ENCODE assay signal across 12 cellular contexts in the genomic region with DNA sequence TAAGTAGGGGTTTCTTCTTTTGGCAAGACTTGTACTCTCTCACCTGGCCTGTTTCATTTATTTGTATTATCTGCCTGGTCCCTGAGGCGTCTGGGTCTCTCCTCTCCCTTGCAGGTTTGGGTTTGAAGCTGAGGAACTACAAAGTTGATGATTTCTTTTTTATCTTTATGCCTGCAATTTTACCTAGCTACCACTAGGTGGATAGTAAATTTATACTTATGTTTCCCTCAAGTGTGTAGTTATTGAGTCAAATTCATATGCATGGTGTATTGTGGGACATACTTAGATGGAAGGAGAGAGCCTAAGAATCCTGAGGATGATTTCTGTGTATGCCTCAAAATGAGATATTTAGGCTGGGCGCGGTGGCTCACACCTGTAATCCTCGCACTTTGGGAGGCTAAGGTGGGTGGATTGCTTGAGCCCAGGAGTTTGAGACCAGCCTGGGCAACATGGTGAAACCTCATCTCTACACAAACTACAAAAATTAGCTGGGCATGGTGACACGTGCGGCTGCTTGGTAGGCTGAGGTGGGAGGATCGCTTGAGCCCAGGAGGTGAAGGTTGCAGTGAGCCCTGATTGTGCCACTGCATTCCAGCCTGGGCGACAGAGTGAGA. TPM values are rescaled to one million over a fixed set of nuclear protein-coding genes. Genes with fewer than 3 reads are reported as not detected.
DNase-seq lines count a peak whose midpoint lies in the region; ATAC-seq and TF ChIP-seq lines count a peak whose summit lies in the region.
"Had no signal": no experiment of that assay in that cellular context is flagged by ENCODE, and none has a peak within 500 bp of the region (broad histone marks: within the 10 kb centered on the region; RNA-seq: fewer than 3 reads in every experiment).

No MANE protein-coding gene starts in this region.

- no peak overlapping the region for H3K4ac ChIP-seq in IMR-90 (ENCODE audit: low read depth, low read length)

- no peak overlapping the region for H2AK9ac ChIP-seq in IMR-90 (replicated peaks; ENCODE audit: low read depth, low read length, poor library complexity)

- no peaks in the 10 kb centered on the region for H3K9me3 ChIP-seq in IMR-90 (ENCODE audit: control insufficient read depth, insufficient read depth, low read length)

- H4K5ac ChIP-seq in IMR-90 (ENCODE audit: low read depth, low read length) = no peak overlapping the region

- no peak overlapping the region for H3K27ac ChIP-seq in IMR-90 (ENCODE audit: insufficient read depth, low read length)

- H3K56ac ChIP-seq in IMR-90 (ENCODE audit: extremely low read depth, insufficient read depth, low read length) = no peak overlapping the region

- H3K27ac Mint-ChIP-seq in brain (no peak overlapping the region), nephron progenitor cell (no peak overlapping the region)
- no peak overlapping the region for H3K27ac Mint-ChIP-seq in activated T-helper 2 cell treated with anti-CD3 and anti-CD28 coated beads, Interferon-gamma antibody, Interleukin-2, Interleukin-4, amounts not matched to agents 10 μg/mL and 5 μg/mL and 100 μg/mL, durations not matched to agents 14 hours and 24 hours and 36 hours

- no peak overlapping the region for H3K23ac ChIP-seq in IMR-90 (ENCODE audit: low read depth, low read length)

- CTCF ChIA-PET in BJ (lab: Yijun Ruan, JAX) (interaction anchor here (0.7 to 2.1 kb wide), 8 partner anchors 9 to 149 kb away, joined by 3 to 14 read pairs (median 4); a partner anchor contains a TSS), IMR-90 (lab: Yijun Ruan, JAX) (interaction anchor here (1.0 to 1.9 kb wide), 2 partner anchors 13 to 15 kb away, joined by 3 to 5 read pairs; no protein-coding TSS in a partner anchor)

- H2AK5ac ChIP-seq in IMR-90 (ENCODE audit: low read depth, low read length) = no peak overlapping the region

- H4K8ac ChIP-seq in IMR-90 (ENCODE audit: low read depth in 2 of 2, low read length in 2 of 2) = no peak overlapping the region

- H3K27me3 ChIP-seq in BJ (ENCODE audit: control insufficient read depth, insufficient read depth, low read length) (no peaks in the 10 kb centered on the region), IMR-90 (ENCODE audit: control insufficient read depth, insufficient read depth, low read length) (no peaks in the 10 kb centered on the region)

- H3K9me1 ChIP-seq in IMR-90 (ENCODE audit: insufficient read depth, low read length) = peaks cover 17% of the 10 kb centered on the region

- H3K4me3 ChIP-seq in BJ (ENCODE audit: low read depth, low read length) = no peak overlapping the region
- no peak overlapping the region for H3K4me3 ChIP-seq in IMR-90 (ENCODE audit: insufficient read depth, low read depth, low read length)

- peaks cover 0 to 3% (median 0%) of the 10 kb centered on the region in 5 experiments for H3K9me3 Mint-ChIP-seq in brain
- no peaks in the 10 kb centered on the region for H3K9me3 Mint-ChIP-seq in nephron progenitor cell
- peaks cover 4% of the 10 kb centered on the region for H3K9me3 Mint-ChIP-seq in activated T-helper 2 cell treated with anti-CD3 and anti-CD28 coated beads, Interferon-gamma antibody, Interleukin-2, Interleukin-4, amounts not matched to agents 10 μg/mL and 5 μg/mL and 100 μg/mL, durations not matched to agents 14 hours and 24 hours and 36 hours

- H3K4me2 ChIP-seq in IMR-90 (ENCODE audit: low read depth, low read length) = no peak overlapping the region

- H3K9ac ChIP-seq in IMR-90 (ENCODE audit: low read depth, low read length) = no peak overlapping the region

- ATAC-seq in IMR-90 (ENCODE audit: low read depth) = no peak
- no peak for ATAC-seq in HG03457 (IDR thresholded peaks at IDR 0.05; ENCODE audit: unreplicated experiment)

- POLR2A ChIA-PET in BJ (lab: Charles Lee) = no interaction called here
- POLR2A ChIA-PET in IMR-90 (lab: Charles Lee; ENCODE audit: unreplicated experiment) = no interaction called here

- in situ Hi-C loops in IMR-90 (cut with MboI; ENCODE audit: low sequenced_read_pairs) = no loop called here

- no TSS peak for BruUV-seq in IMR-90 (replicated peaks; lab: Mats Ljungman, UMichigan)

- no peak for TF ChIP-seq RAD21 in IMR-90 (IDR thresholded peaks at IDR 0.05; ENCODE audit: low read length)

- peaks cover 41% of the 10 kb centered on the region for H3K36me3 Mint-ChIP-seq in brain
- H3K36me3 Mint-ChIP-seq in nephron progenitor cell (ENCODE audit: low read depth) = peaks cover 75% of the 10 kb centered on the region
- H3K36me3 Mint-ChIP-seq in activated T-helper 2 cell treated with anti-CD3 and anti-CD28 coated beads, Interferon-gamma antibody, Interleukin-2, Interleukin-4, amounts not matched to agents 10 μg/mL and 5 μg/mL and 100 μg/mL, durations not matched to agents 14 hours and 24 hours and 36 hours (ENCODE audit: low read depth) = peaks cover 10% of the 10 kb centered on the region

- H2BK5ac ChIP-seq in IMR-90 (ENCODE audit: low read depth, low read length, poor library complexity, severe bottlenecking) = no peak overlapping the region

- no peak for TF ChIP-seq POLR2A in IMR-90 (IDR thresholded peaks at IDR 0.05; ENCODE audit: low read depth, low read length)

- H4K20me1 ChIP-seq in IMR-90 (ENCODE audit: insufficient read depth, low read length) = no peaks in the 10 kb centered on the region

- peaks cover 3% of the 10 kb centered on the region for H3K27me3 Mint-ChIP-seq in brain
- no peaks in the 10 kb centered on the region for H3K27me3 Mint-ChIP-seq in nephron progenitor cell (ENCODE audit: low read depth, poor library complexity)
- peaks cover 4% of the 10 kb centered on the region for H3K27me3 Mint-ChIP-seq in activated T-helper 2 cell treated with anti-CD3 and anti-CD28 coated beads, Interferon-gamma antibody, Interleukin-2, Interleukin-4, amounts not matched to agents 10 μg/mL and 5 μg/mL and 100 μg/mL, durations not matched to agents 14 hours and 24 hours and 36 hours (ENCODE audit: low read depth)

- H4K91ac ChIP-seq in IMR-90 (ENCODE audit: insufficient read depth, low read depth, low read length) = no peak overlapping the region

- no peak for DNase-seq in BJ (ENCODE audit: low read depth)
- no peak for DNase-seq in IMR-90
- DNase-seq in nephron progenitor cell = no peak
- DNase-seq in occipital lobe (lab: John Stamatoyannopoulos, UW) = no peak
- no peak for DNase-seq in stimulated activated CD4-positive, alpha-beta T cell treated with anti-CD3 and anti-CD28 coated beads, Interleukin-4, amount 100 ng/mL, for 1 hour
- DNase-seq in activated T-helper 2 cell treated with anti-CD3 and anti-CD28 coated beads, Interferon-gamma antibody, Interleukin-2, Interleukin-4, amounts not matched to agents 10 μg/mL and 5 μg/mL and 100 μg/mL, durations not matched to agents 14 hours and 24 hours and 36 hours (ENCODE audit: low spot score) = no peak
- DNase-seq: activated CD8-positive, alpha-beta memory T cell treated with anti-CD3 and anti-CD28 coated beads, Interleukin-2, amount 50 U/mL, for 48 hours; HCEC 1CT; NCI-H2029 had no signal

- no peak overlapping the region for H2BK120ac ChIP-seq in IMR-90 (ENCODE audit: low read depth, low read length)

- TF ChIP-seq CTCF in BJ (IDR thresholded peaks at IDR 0.05; ENCODE audit: insufficient read depth, low read depth, low read length) (peak; percentile 43), IMR-90 (conservative IDR thresholded peaks at IDR 0.05; ENCODE audit: low read depth, low read length) (peak; percentile 31), brain (conservative IDR thresholded peaks at IDR 0.05) (peak; percentile 43 to 63), nephron progenitor cell (IDR thresholded peaks at IDR 0.05) (peak; percentile 45)

- intact Hi-C loops in IMR-90 (cut with micrococcal nuclease) = no loop called here
- intact Hi-C loops in activated T-helper 2 cell treated with anti-CD3 and anti-CD28 coated beads, Interferon-gamma antibody, Interleukin-2, Interleukin-4, amounts not matched to agents 10 μg/mL and 5 μg/mL and 100 μg/mL, durations not matched to agents 14 hours and 24 hours and 36 hours (cut with micrococcal nuclease) = loop anchor here (2.0 kb wide), 1 partner anchor 57 kb away; no protein-coding TSS in a partner anchor

- no peak overlapping the region for H2BK15ac ChIP-seq in IMR-90 (ENCODE audit: low read depth, low read length)

- dilution Hi-C loops in IMR-90 (cut with HindIII; ENCODE audit: low sequenced_read_pairs, unreplicated experiment) = no loop called here

- H3K4me3 Mint-ChIP-seq in brain (no peak overlapping the region), nephron progenitor cell (no peak overlapping the region)
- H3K4me3 Mint-ChIP-seq in activated T-helper 2 cell treated with anti-CD3 and anti-CD28 coated beads, Interferon-gamma antibody, Interleukin-2, Interleukin-4, amounts not matched to agents 10 μg/mL and 5 μg/mL and 100 μg/mL, durations not matched to agents 14 hours and 24 hours and 36 hours (ENCODE audit: low read depth) = no peak overlapping the region

- no peak overlapping the region for H3K14ac ChIP-seq in IMR-90 (replicated peaks; ENCODE audit: low read depth, low read length)

- H3K79me1 ChIP-seq in IMR-90 (ENCODE audit: low read depth in 1 of 2, low read length in 2 of 2) = no peaks in the 10 kb centered on the region

- H3K36me3 ChIP-seq in BJ (ENCODE audit: control insufficient read depth, insufficient read depth, low read length) (peaks cover 9% of the 10 kb centered on the region), IMR-90 (ENCODE audit: control insufficient read depth, insufficient read depth, low read length) (peaks cover 38% of the 10 kb centered on the region)

- no peak overlapping the region for H2AFZ ChIP-seq in IMR-90 (replicated peaks; ENCODE audit: low read length, poor library complexity)

- H3K4me1 Mint-ChIP-seq in brain (peaks cover 12% of the 10 kb centered on the region), nephron progenitor cell (peaks cover 20% of the 10 kb centered on the region)
- H3K4me1 Mint-ChIP-seq in activated T-helper 2 cell treated with anti-CD3 and anti-CD28 coated beads, Interferon-gamma antibody, Interleukin-2, Interleukin-4, amounts not matched to agents 10 μg/mL and 5 μg/mL and 100 μg/mL, durations not matched to agents 14 hours and 24 hours and 36 hours (ENCODE audit: low read depth) = peaks cover 6% of the 10 kb centered on the region

- H2BK20ac ChIP-seq in IMR-90 (ENCODE audit: low read depth, low read length) = no peak overlapping the region

- peaks cover 17% of the 10 kb centered on the region for H3K4me1 ChIP-seq in IMR-90 (ENCODE audit: control insufficient read depth, insufficient read depth, low read length)

- H3K18ac ChIP-seq in IMR-90 (ENCODE audit: low read depth, low read length) = no peak overlapping the region

- no CpG with 5 or more reads among the region's 8 CpGs for WGBS in IMR-90 (ENCODE audit: extremely low coverage in 2 of 2, insufficient read length in 1 of 2), 2 experiments

RNA-seq across cellular contexts. Expression of a gene that starts 13.6 kb away (rescaled TPM):
- 314 and 331 TPM in 2 replicates for polyA plus RNA-seq in BJ (2011; rRNA removed)
- 126 and 198 TPM in 2 replicates for polyA minus RNA-seq in BJ (2011; rRNA and poly(A)+ RNA removed)
- 129 and 173 TPM in 2 replicates for total RNA-seq in IMR-90 (2012; rRNA removed)
- 195 TPM in 2 replicates for polyA plus RNA-seq in IMR-90 (2012; rRNA removed)
- 288 and 315 TPM in 2 replicates for polyA plus RNA-seq in IMR-90 (2012; cell fraction: cytosol; rRNA removed)
- polyA plus RNA-seq in IMR-90 (2012; cell fraction: nucleus; rRNA removed; ENCODE audit: low replicate concordance) = 125 and 152 TPM in 2 replicates
- 140 TPM for polyA plus RNA-seq in brain (ENCODE audit: insufficient read depth, low read depth, low replicate concordance)
- total RNA-seq in occipital lobe = 35.6 TPM
- total RNA-seq in activated T-helper 2 cell treated with anti-CD3 and anti-CD28 coated beads, Interferon-gamma antibody, Interleukin-2, Interleukin-4, amounts not matched to agents 10 μg/mL and 5 μg/mL and 100 μg/mL, durations not matched to agents 14 hours and 24 hours and 36 hours = 18.8 and 19.3 TPM in 2 replicates

RNA-seq across cellular contexts. Expression of a gene that starts 50.1 kb away (rescaled TPM):
- polyA plus RNA-seq in BJ (2011; rRNA removed) (not detected in 2 replicates), IMR-90 (2012; rRNA removed) (not detected in 2 replicates), brain (ENCODE audit: insufficient read depth, low read depth, low replicate concordance) (not detected)
- not detected in 2 replicates for polyA minus RNA-seq in BJ (2011; rRNA and poly(A)+ RNA removed)
- total RNA-seq in IMR-90 (2012; rRNA removed) (not detected in 2 replicates), occipital lobe (not detected)
- not detected in 2 replicates for polyA plus RNA-seq in IMR-90 (2012; cell fraction: cytosol; rRNA removed)
- not detected in 2 replicates for polyA plus RNA-seq in IMR-90 (2012; cell fraction: nucleus; rRNA removed; ENCODE audit: low replicate concordance)
- not detected in 2 replicates for total RNA-seq in activated T-helper 2 cell treated with anti-CD3 and anti-CD28 coated beads, Interferon-gamma antibody, Interleukin-2, Interleukin-4, amounts not matched to agents 10 μg/mL and 5 μg/mL and 100 μg/mL, durations not matched to agents 14 hours and 24 hours and 36 hours
- total RNA-seq: endothelial cell of umbilical vein had no signal
- polyA plus RNA-seq: endothelial cell of umbilical vein had no signal
